ENCODE assay signal across 8 cellular contexts in the genomic region with DNA sequence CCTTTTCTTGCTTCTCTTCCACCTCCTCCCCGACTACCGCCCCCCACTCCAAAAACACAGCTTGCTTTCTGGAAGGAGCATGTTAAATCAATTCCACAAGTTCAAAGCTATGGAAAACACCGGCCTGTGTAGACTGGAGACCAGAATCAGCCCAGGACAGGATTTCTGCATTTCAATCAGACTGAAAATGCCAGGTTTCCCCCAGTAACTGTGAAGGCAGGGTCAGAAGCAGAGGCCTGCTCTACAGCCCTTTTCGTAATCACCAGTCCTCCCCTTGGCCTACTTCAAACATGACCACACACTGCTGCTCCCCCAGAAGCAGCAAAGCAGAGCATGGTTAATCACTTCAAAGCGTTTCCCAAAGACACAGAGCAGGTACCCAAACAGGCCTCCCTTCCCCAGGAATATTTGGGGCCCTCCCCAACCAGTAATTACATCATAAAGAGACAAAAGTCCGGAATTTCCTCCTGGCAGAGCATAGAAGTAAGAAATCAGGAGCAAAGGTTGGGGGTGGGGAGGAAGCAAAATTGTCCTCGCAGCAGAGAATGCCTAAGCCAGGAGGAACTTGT. TPM values are rescaled to one million over a fixed set of nuclear protein-coding genes. Genes with fewer than 3 reads are reported as not detected.
DNase-seq lines count a peak whose midpoint lies in the region; ATAC-seq, FAIRE-seq and TF ChIP-seq lines count a peak whose summit lies in the region.

No MANE protein-coding gene starts in this region.

- no peaks in the 10 kb centered on the region for H3K9me3 ChIP-seq in esophagus squamous epithelium
- H3K9me3 ChIP-seq in neural cell (ENCODE audit: low read length): no peaks in the 10 kb centered on the region
- no peaks in the 10 kb centered on the region for H3K9me3 ChIP-seq in Karpas-422 (ENCODE audit: low read length)

- H3K27me3 ChIP-seq in esophagus squamous epithelium (no peaks in the 10 kb centered on the region), neural cell (ENCODE audit: insufficient read depth, low read depth, low read length) (no peaks in the 10 kb centered on the region), Karpas-422 (ENCODE audit: low read length) (no peaks in the 10 kb centered on the region)

- ATAC-seq in SK-N-SH treated with all-trans-retinoic acid at 6 μM for 48 hours: peak; percentile 11

- FAIRE-seq in H54 (lab: Jason Lieb, UNC) (no peak), GM19239 (lab: Jason Lieb, UNC) (no peak)

- intact Hi-C loops in esophagus squamous epithelium (cut with DNase I): loop anchor here (5.0 kb wide), 1 partner anchor 39 kb away; the partner anchor contains the start of gene ZMYND8

- TF ChIP-seq CTCF in esophagus squamous epithelium (IDR thresholded peaks at IDR 0.05) (no peak), neural cell (IDR thresholded peaks at IDR 0.05; ENCODE audit: poor library complexity, severe bottlenecking) (no peak)

- H2AFZ ChIP-seq in neural cell (ENCODE audit: low read depth, low read length) (no peak overlapping the region), Karpas-422 (ENCODE audit: low read length) (no peak overlapping the region)

- no peak for TF ChIP-seq RAD21 in neural cell (conservative IDR thresholded peaks at IDR 0.05)

- 25 to 29% methylated on average over 6 to 7 of the region's 7 CpGs for WGBS in esophagus squamous epithelium, 2 donors

- peak; percentile 75 for DNase-seq in ELR (ENCODE audit: low read depth)
- DNase-seq in esophagus squamous epithelium (lab: John Stamatoyannopoulos, UW): no peak
- no peak for DNase-seq in AML-193 (lab: John Stamatoyannopoulos, UW)
- no peak for DNase-seq in H54 (ENCODE audit: insufficient read length, low spot score)
- no peak for DNase-seq in Karpas-422
- DNase-seq in GM19239 (ENCODE audit: insufficient read length, low spot score): no peak

- TF ChIP-seq EP300 in neural cell (conservative IDR thresholded peaks at IDR 0.05; ENCODE audit: poor library complexity, severe bottlenecking): no peak

- H3K36me3 ChIP-seq in esophagus squamous epithelium: no peaks in the 10 kb centered on the region
- no peaks in the 10 kb centered on the region for H3K36me3 ChIP-seq in neural cell (ENCODE audit: insufficient read depth, low read length)
- peaks cover 15% of the 10 kb centered on the region; the same call in 1 of the 2 replicates for H3K36me3 ChIP-seq in Karpas-422 (ENCODE audit: insufficient read depth, low read length)

- H3K4me1 ChIP-seq in esophagus squamous epithelium (peaks cover 76 to 88% (median 80%) of the 10 kb centered on the region in 3 donors), Karpas-422 (ENCODE audit: low read length) (no peaks in the 10 kb centered on the region)

- H3K4me2 ChIP-seq in neural cell (ENCODE audit: low read length): no peak overlapping the region
- H3K4me2 ChIP-seq in Karpas-422 (ENCODE audit: low read depth, low read length, poor library complexity, severe bottlenecking): no peak overlapping the region

- H3K9me2 ChIP-seq in neural cell (ENCODE audit: insufficient read depth, low read length) (no peaks in the 10 kb centered on the region), Karpas-422 (replicated peaks; ENCODE audit: insufficient read depth, low read length) (no peaks in the 10 kb centered on the region)

- H3K79me2 ChIP-seq in neural cell (replicated peaks; ENCODE audit: insufficient read depth, low read length) (peaks cover 13% of the 10 kb centered on the region), Karpas-422 (ENCODE audit: low read length) (peaks cover 95% of the 10 kb centered on the region)

- peaks cover 4% of the 10 kb centered on the region for H3F3A ChIP-seq in neural cell (ENCODE audit: insufficient read depth, low read length, poor library complexity, severe bottlenecking)

- H3K27ac ChIP-seq in esophagus squamous epithelium (peak overlapping the region; percentile 97 to 100 (median 98)), neural cell (ENCODE audit: low read length) (no peak overlapping the region), Karpas-422 (ENCODE audit: low read length) (no peak overlapping the region)

- no peak for TF ChIP-seq POLR2A in esophagus squamous epithelium (IDR thresholded peaks at IDR 0.05)
- no peak for TF ChIP-seq POLR2A in H54 (IDR thresholded peaks at IDR 0.05; ENCODE audit: low read depth, low read length)

- H3K4me3 ChIP-seq in esophagus squamous epithelium: peak overlapping the region in 3 of 4 donors; percentile 24 to 53 (median 35)
- peak overlapping the region; percentile 57 for H3K4me3 ChIP-seq in neural cell (ENCODE audit: low read length)
- H3K4me3 ChIP-seq in Karpas-422 (ENCODE audit: low read length): no peak overlapping the region

- peak overlapping the region; percentile 23 for H3K9ac ChIP-seq in neural cell (ENCODE audit: low read length)
- no peak overlapping the region for H3K9ac ChIP-seq in Karpas-422 (ENCODE audit: low read length)

- H4K20me1 ChIP-seq in neural cell (ENCODE audit: insufficient read depth) (no peaks in the 10 kb centered on the region), Karpas-422 (ENCODE audit: insufficient read depth, low read depth, low read length) (peaks cover 68% of the 10 kb centered on the region)

TF ChIP-seq in SK-N-SH treated with all-trans-retinoic acid at 6 μM for 48 hours, 23 proteins besides CTCF, POLR2A, EP300 and RAD21 (continues in another document):
- TF ChIP-seq ZNF565 (CRISPR knock-in tag; conservative IDR thresholded peaks at IDR 0.05; ENCODE audit: low read depth) (no peak), ZFP3 (CRISPR knock-in tag; IDR thresholded peaks at IDR 0.05) (peak; percentile 64; the same call in 1 of the 2 replicates), GLIS3 (CRISPR knock-in tag; IDR thresholded peaks at IDR 0.05) (no peak), ARNTL (CRISPR knock-in tag; IDR thresholded peaks at IDR 0.05; ENCODE audit: borderline replicate concordance, low read depth) (no peak), PATZ1 (CRISPR knock-in tag; IDR thresholded peaks at IDR 0.05; ENCODE audit: borderline replicate concordance) (peak; percentile 83; the same call in 1 of the 2 replicates)

TF ChIP-seq in neural cell, 6 proteins besides CTCF, POLR2A, EP300 and RAD21:
- TF ChIP-seq POLR2AphosphoS5 (IDR thresholded peaks at IDR 0.05) (no peak), SMC3 (conservative IDR thresholded peaks at IDR 0.05; ENCODE audit: poor library complexity) (no peak), REST (IDR thresholded peaks at IDR 0.05; ENCODE audit: borderline replicate concordance) (no peak), EZH2 (IDR thresholded peaks at IDR 0.05; ENCODE audit: borderline replicate concordance, insufficient read depth, low read length, poor library complexity, severe bottlenecking) (no peak), TAF1 (IDR thresholded peaks at IDR 0.05; ENCODE audit: low read depth) (no peak), MXI1 (conservative IDR thresholded peaks at IDR 0.05; ENCODE audit: poor library complexity, severe bottlenecking) (no peak)
TF ChIP-seq in neural cell: peak in this region for 0.

RNA-seq across cellular contexts. Expression of gene ZMYND8, which starts 38.4 kb away (rescaled TPM):
- total RNA-seq in esophagus squamous epithelium: 10 to 100 TPM; 21.5 to 26.3 (median 24.3) TPM
- polyA plus RNA-seq in neural cell: 16.8 and 20.5 TPM in 2 replicates
- polyA minus RNA-seq in neural cell: 35.3 and 42.6 TPM in 2 replicates
- total RNA-seq in Karpas-422 (2014; rRNA removed; shearing (Covaris generic); ENCODE audit: low replicate concordance): 33.0 and 44.1 TPM in 2 replicates

Comparison
In these comparisons a context has a peak if more than half of its experiments do, and no peak if none do; other contexts are left out.
1. H3K27ac ChIP-seq: peak in esophagus squamous epithelium (4 of 4); none in neural cell (single experiment) and Karpas-422 (single experiment).